ENCODE assay signal across 21 cellular contexts in genomic region chr13:28353679-28354078, GRCh38.
DNase-seq lines count a peak whose midpoint lies in the region; ATAC-seq and TF ChIP-seq lines count a peak whose summit lies in the region.
"Had no signal": no experiment of that assay in that cellular context is flagged by ENCODE, and none has a peak within 500 bp of the region (broad histone marks: within the 10 kb centered on the region; RNA-seq: fewer than 3 reads in every experiment).

No MANE protein-coding gene starts in this region.

- H3K14ac ChIP-seq in mesenchymal stem cell (ENCODE audit: low read length in 2 of 2) = no peak overlapping the region

- no peak overlapping the region for H4K91ac ChIP-seq in mesenchymal stem cell (ENCODE audit: low read length)

- H3K9me3 ChIP-seq in right atrium auricular region = no peaks in the 10 kb centered on the region
- H3K9me3 ChIP-seq in left ventricle myocardium inferior (replicated peaks) = no peaks in the 10 kb centered on the region
- no peaks in the 10 kb centered on the region for H3K9me3 ChIP-seq in thyroid gland
- H3K9me3 ChIP-seq in mesenchymal stem cell (ENCODE audit: control insufficient read depth, low read length) = no peaks in the 10 kb centered on the region
- no peaks in the 10 kb centered on the region for H3K9me3 ChIP-seq in hepatocyte (ENCODE audit: low read depth)
- H3K9me3 ChIP-seq: BE2C had no signal

- DNase-seq in right atrium auricular region (ENCODE audit: low spot score) (no peak), left ventricle myocardium inferior (no peak), dermis blood vessel endothelial cell (peak; percentile 51), medulla oblongata (ENCODE audit: extremely low spot score) (peak; percentile 45), thyroid gland (peak; percentile 52 to 62), mesenchymal stem cell (no peak), hepatocyte (ENCODE audit: low spot score) (no peak)
- DNase-seq: BE2C; CD4-positive, alpha-beta memory T cell; DMS53; EL; H9; NCI-H187; NCI-H2227 treated with DMSO at 0.1 percent for 48 hours; NCI-H510A treated with DMSO at 0.1 percent for 48 hours; NCI-H774; OCI-M1; Right ventricle myocardium superior had no signal

- H3K4me1 ChIP-seq in right atrium auricular region (peaks cover 0 to 31% of the 10 kb centered on the region in 2 donors), left ventricle myocardium inferior (peaks cover 51% of the 10 kb centered on the region), thyroid gland (peaks cover 0 to 6% of the 10 kb centered on the region in 2 donors), mesenchymal stem cell (ENCODE audit: control insufficient read depth, insufficient read depth, low read depth, low read length) (peaks cover 1% of the 10 kb centered on the region), hepatocyte (ENCODE audit: insufficient read depth) (peaks cover 21% of the 10 kb centered on the region)

- ATAC-seq in SK-N-SH treated with all-trans-retinoic acid at 6 μM for 48 hours = no peak
- ATAC-seq: GM12878, K562 had no signal

- no peak for TF ChIP-seq CTCF in right atrium auricular region (IDR thresholded peaks at IDR 0.05)
- TF ChIP-seq CTCF in left ventricle myocardium inferior (IDR thresholded peaks at IDR 0.05; ENCODE audit: borderline replicate concordance) = no peak
- no peak for TF ChIP-seq CTCF in thyroid gland (IDR thresholded peaks at IDR 0.05)
- no peak for TF ChIP-seq CTCF in hepatocyte (IDR thresholded peaks at IDR 0.05; ENCODE audit: poor library complexity)

- H3K79me2 ChIP-seq in hepatocyte = no peaks in the 10 kb centered on the region

- no peak overlapping the region for H2BK5ac ChIP-seq in mesenchymal stem cell (ENCODE audit: low read depth, low read length, poor library complexity, severe bottlenecking)

- H3K9ac ChIP-seq in mesenchymal stem cell (ENCODE audit: low read length) = no peak overlapping the region

- H3K4me3 ChIP-seq in right atrium auricular region (no peak overlapping the region), left ventricle myocardium inferior (no peak overlapping the region), thyroid gland (replicated peaks in 1 of 3) (no peak overlapping the region), mesenchymal stem cell (ENCODE audit: insufficient read depth in 1 of 2, low read depth in 1 of 2, low read length in 2 of 2) (no peak overlapping the region), hepatocyte (no peak overlapping the region)
- H3K4me3 ChIP-seq: GM12878, K562 had no signal

- no peak overlapping the region for H3K18ac ChIP-seq in mesenchymal stem cell (ENCODE audit: low read depth in 1 of 2, low read length in 2 of 2)

- no peak overlapping the region for H2BK120ac ChIP-seq in mesenchymal stem cell (ENCODE audit: low read depth, low read length)

- TF ChIP-seq POLR2A in thyroid gland (IDR thresholded peaks at IDR 0.05) = no peak

- no peak overlapping the region for H2AK5ac ChIP-seq in mesenchymal stem cell (ENCODE audit: low read length, severe bottlenecking)

- H3K23ac ChIP-seq in mesenchymal stem cell (ENCODE audit: low read length in 2 of 2) = no peak overlapping the region

- H3K79me1 ChIP-seq in mesenchymal stem cell (replicated peaks; ENCODE audit: low read length, poor library complexity, severe bottlenecking) = no peaks in the 10 kb centered on the region

- no peaks in the 10 kb centered on the region for H4K20me1 ChIP-seq in hepatocyte (ENCODE audit: insufficient read depth, poor library complexity, severe bottlenecking)

- H2BK15ac ChIP-seq in mesenchymal stem cell (ENCODE audit: low read depth, poor library complexity, severe bottlenecking) = no peak overlapping the region

- no peak overlapping the region for H3K4me2 ChIP-seq in mesenchymal stem cell (ENCODE audit: low read length, poor library complexity, severe bottlenecking)
- H3K4me2 ChIP-seq in hepatocyte = no peak overlapping the region

- no peaks in the 10 kb centered on the region for H3K27me3 ChIP-seq in right atrium auricular region
- no peaks in the 10 kb centered on the region for H3K27me3 ChIP-seq in left ventricle myocardium inferior (ENCODE audit: low read depth)
- H3K27me3 ChIP-seq in thyroid gland = no peaks in the 10 kb centered on the region
- H3K27me3 ChIP-seq in mesenchymal stem cell (ENCODE audit: control insufficient read depth in 1 of 2, insufficient read depth in 1 of 2, low read length in 2 of 2) = peaks cover 0 to 9% of the 10 kb centered on the region in 2 experiments
- H3K27me3 ChIP-seq in hepatocyte = no peaks in the 10 kb centered on the region
- H3K27me3 ChIP-seq: BE2C had no signal

- H3K36me3 ChIP-seq in right atrium auricular region = no peaks in the 10 kb centered on the region
- H3K36me3 ChIP-seq in left ventricle myocardium inferior = no peaks in the 10 kb centered on the region
- no peaks in the 10 kb centered on the region for H3K36me3 ChIP-seq in thyroid gland
- no peaks in the 10 kb centered on the region for H3K36me3 ChIP-seq in mesenchymal stem cell (ENCODE audit: control insufficient read depth in 1 of 2, insufficient read depth in 2 of 2, low read depth in 1 of 2, low read length in 2 of 2)
- no peaks in the 10 kb centered on the region for H3K36me3 ChIP-seq in hepatocyte (replicated peaks; ENCODE audit: insufficient read depth, low read depth)
- H3K36me3 ChIP-seq: BE2C had no signal

- H4K8ac ChIP-seq in mesenchymal stem cell (ENCODE audit: low read length) = no peak overlapping the region

- intact Hi-C loops in left ventricle myocardium inferior (cut with micrococcal nuclease) = no loop called here
- intact Hi-C loops in thyroid gland (cut with DNase I) = no loop called here

- H3K4ac ChIP-seq in mesenchymal stem cell (ENCODE audit: low read depth in 1 of 2, low read length in 2 of 2) = no peak overlapping the region

- WGBS in thyroid gland, 2 donors = 12 to 25% methylated on average over 4 of the region's 4 CpGs
- WGBS in mesenchymal stem cell = 100% methylated on average over 3 of the region's 4 CpGs
- WGBS in hepatocyte (ENCODE audit: low lambda C conversion rate, missing lambda C conversion rate) = 88% methylated on average over 4 of the region's 4 CpGs

- H3K27ac ChIP-seq in right atrium auricular region = peak overlapping the region; percentile 23 to 50
- no peak overlapping the region for H3K27ac ChIP-seq in left ventricle myocardium inferior (replicated peaks)
- H3K27ac ChIP-seq in thyroid gland = peak overlapping the region; percentile 4 to 54 (median 13)
- no peak overlapping the region for H3K27ac ChIP-seq in mesenchymal stem cell (ENCODE audit: low read length, poor library complexity, severe bottlenecking)
- no peak overlapping the region for H3K27ac ChIP-seq in hepatocyte

- H2BK12ac ChIP-seq in mesenchymal stem cell (ENCODE audit: low read length in 2 of 2) = no peak overlapping the region

- no peaks in the 10 kb centered on the region for H3K9me2 ChIP-seq in hepatocyte (replicated peaks; ENCODE audit: insufficient read depth)

- H2AFZ ChIP-seq in mesenchymal stem cell (ENCODE audit: low read depth, low read length) (no peak overlapping the region), hepatocyte (no peak overlapping the region)

TF ChIP-seq in SK-N-SH treated with all-trans-retinoic acid at 6 μM for 48 hours, 23 proteins besides CTCF, POLR2A, EP300 and RAD21 (continues in another document):
- no peak for TF ChIP-seq ZNF565 (CRISPR knock-in tag; conservative IDR thresholded peaks at IDR 0.05; ENCODE audit: low read depth)
- no peak for TF ChIP-seq ARNTL (CRISPR knock-in tag; IDR thresholded peaks at IDR 0.05; ENCODE audit: borderline replicate concordance, low read depth)
- TF ChIP-seq OSR1 (CRISPR knock-in tag; IDR thresholded peaks at IDR 0.05) = no peak
- no peak for TF ChIP-seq ZC3H10 (CRISPR knock-in tag; IDR thresholded peaks at IDR 0.05)
- no peak for TF ChIP-seq POU6F1 (CRISPR knock-in tag; IDR thresholded peaks at IDR 0.05; ENCODE audit: borderline replicate concordance, low read depth)
- no peak for TF ChIP-seq TCF4 (CRISPR knock-in tag; IDR thresholded peaks at IDR 0.05; ENCODE audit: borderline replicate concordance)
- TF ChIP-seq BACH2 (CRISPR knock-in tag; IDR thresholded peaks at IDR 0.05; ENCODE audit: borderline replicate concordance) = no peak
- no peak for TF ChIP-seq ZFP30 (CRISPR knock-in tag; IDR thresholded peaks at IDR 0.05)
- no peak for TF ChIP-seq ISL1 (CRISPR knock-in tag; IDR thresholded peaks at IDR 0.05)
- TF ChIP-seq TSHZ2 (CRISPR knock-in tag; IDR thresholded peaks at IDR 0.05) = no peak
- no peak for TF ChIP-seq SNAI2 (CRISPR knock-in tag; IDR thresholded peaks at IDR 0.05)

Comparison
In these comparisons a context has a peak if more than half of its experiments do, and no peak if none do; other contexts are left out.
1. H3K27ac ChIP-seq: peak in right atrium auricular region (2 of 2) and thyroid gland (3 of 3); none in left ventricle myocardium inferior (single experiment), mesenchymal stem cell (single experiment) and hepatocyte (single experiment).
2. DNase-seq: peak in dermis blood vessel endothelial cell (single experiment), medulla oblongata (single experiment) and thyroid gland (2 of 2); none in right atrium auricular region (single experiment), left ventricle myocardium inferior (single experiment), mesenchymal stem cell (single experiment) and hepatocyte (single experiment).